Comparison of ENCODE assay signal across 8 cellular contexts in the genomic region with DNA sequence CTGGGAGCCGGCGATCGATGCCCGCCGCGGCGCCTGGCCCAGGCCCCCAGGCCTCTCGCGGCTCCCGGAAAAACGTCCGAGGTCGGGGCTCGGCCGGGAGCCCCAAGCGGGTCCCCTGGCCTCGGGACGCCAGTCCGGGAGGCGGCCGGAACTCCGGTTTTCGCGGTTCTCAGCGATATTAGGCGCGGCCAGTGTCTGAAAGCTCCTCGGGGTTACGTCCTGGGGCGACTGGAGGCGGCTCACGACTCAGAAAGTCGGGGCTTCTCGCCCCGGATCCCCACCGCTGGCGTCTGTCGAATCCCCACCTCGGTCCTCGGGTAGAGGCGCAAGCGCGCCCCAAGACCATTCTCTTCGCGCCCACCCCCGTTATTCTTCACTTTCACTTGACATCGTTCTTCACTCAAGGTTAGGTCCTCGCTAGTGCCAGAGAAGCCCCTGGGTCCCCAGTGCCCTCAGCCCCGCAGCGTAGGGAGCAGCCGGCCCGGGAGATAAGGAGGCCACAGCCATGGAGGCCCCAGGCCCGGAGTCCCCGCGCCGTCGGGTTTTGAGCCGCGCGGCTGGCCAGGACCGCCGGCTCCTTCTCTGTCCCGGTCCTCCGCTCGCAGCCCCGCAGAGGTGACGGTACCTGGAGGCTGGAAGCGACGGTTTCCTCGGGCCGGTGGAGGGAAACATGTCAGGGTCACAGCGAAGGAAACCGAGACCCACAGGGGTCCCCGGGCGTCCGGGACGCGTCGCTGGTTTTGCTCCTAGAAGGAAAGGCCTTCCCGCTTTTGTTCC. TPM values are rescaled to one million over a fixed set of nuclear protein-coding genes. Genes with fewer than 3 reads are reported as not detected.
DNase-seq lines count a peak whose midpoint lies in the region; ATAC-seq and TF ChIP-seq lines count a peak whose summit lies in the region.

No MANE protein-coding gene starts in this region.

- peak; percentile 41 for DNase-seq in CD1c-positive myeloid dendritic cell (ENCODE audit: extremely low spot score)
- peak; percentile 19 for DNase-seq in NCI-H1092 treated with DMSO at 0.1 percent for 48 hours (lab: John Stamatoyannopoulos, UW)
- DNase-seq in activated naive CD8-positive, alpha-beta T cell treated with anti-CD3 and anti-CD28 coated beads for 36 hours = no peak
- DNase-seq in heart right ventricle = peak; percentile 36 to 50
- DNase-seq in posterior cingulate gyrus = peak in 9 of 10 donors; percentile 16 to 90 (median 40)
- DNase-seq in NCI-H446 treated with DMSO at 0.1 percent for 48 hours (lab: John Stamatoyannopoulos, UW) = no peak

- H3K36me3 Mint-ChIP-seq in activated naive CD8-positive, alpha-beta T cell treated with anti-CD3 and anti-CD28 coated beads for 36 hours = peaks cover 10% of the 10 kb centered on the region

- H3K27me3 ChIP-seq in heart right ventricle = peaks cover 0 to 23% (median 0%) of the 10 kb centered on the region in 7 donors

- H3K27ac Mint-ChIP-seq in activated naive CD8-positive, alpha-beta T cell treated with anti-CD3 and anti-CD28 coated beads for 36 hours = peak overlapping the region; percentile 93

- H3K4me1 ChIP-seq in heart right ventricle = peaks cover 0 to 28% (median 12%) of the 10 kb centered on the region in 9 donors

- ATAC-seq in GM21528 (IDR thresholded peaks at IDR 0.05; ENCODE audit: low FRiP score, unreplicated experiment) (peak; percentile 49), heart right ventricle (peak; percentile 59 to 83 (median 67)), HG03196 (IDR thresholded peaks at IDR 0.05; ENCODE audit: unreplicated experiment) (no peak)

- intact Hi-C loops in heart right ventricle (cut with DNase I) = loop anchor here in 8 of 10 donors (1.0 to 10.0 kb wide), 14 partner anchors 22 to 842 kb away; partner anchors contain the start of genes COMMD3 (in 7 of the 8), DNAJC1 (in 5 of the 8), PIP4K2A (in 2 of the 8) and MLLT10 (in 1 of the 8)
- intact Hi-C loops in posterior cingulate gyrus (cut with DNase I) = loop anchor here (2.0 to 10.0 kb wide), 5 partner anchors 24 to 462 kb away; partner anchors contain the start of genes BMI1, DNAJC1 and PIP4K2A

- H3K27ac ChIP-seq in heart right ventricle = peak overlapping the region; percentile 96 to 99 (median 98)

- WGBS in heart right ventricle, 2 donors = 6 to 7% methylated on average over 76 to 80 of the region's 80 CpGs

- no peaks in the 10 kb centered on the region for H3K9me3 ChIP-seq in heart right ventricle

- H3K4me1 Mint-ChIP-seq in activated naive CD8-positive, alpha-beta T cell treated with anti-CD3 and anti-CD28 coated beads for 36 hours = peaks cover 8% of the 10 kb centered on the region

- no peaks in the 10 kb centered on the region for H3K9me3 Mint-ChIP-seq in activated naive CD8-positive, alpha-beta T cell treated with anti-CD3 and anti-CD28 coated beads for 36 hours

- H3K36me3 ChIP-seq in heart right ventricle = no peaks in the 10 kb centered on the region

- peaks cover 39% of the 10 kb centered on the region for H3K27me3 Mint-ChIP-seq in activated naive CD8-positive, alpha-beta T cell treated with anti-CD3 and anti-CD28 coated beads for 36 hours

- TF ChIP-seq CTCF in heart right ventricle (IDR thresholded peaks at IDR 0.05) = no peak

- peak overlapping the region; percentile 84 for H3K4me3 Mint-ChIP-seq in activated naive CD8-positive, alpha-beta T cell treated with anti-CD3 and anti-CD28 coated beads for 36 hours

- H3K4me3 ChIP-seq in heart right ventricle = peak overlapping the region; percentile 43 to 85 (median 76)

RNA-seq across cellular contexts. Expression of gene EBLN1, which starts 35.2 kb away (rescaled TPM):
- total RNA-seq in activated naive CD8-positive, alpha-beta T cell treated with anti-CD3 and anti-CD28 coated beads for 36 hours = not detected
- total RNA-seq in heart right ventricle = not detected
- polyA plus RNA-seq in heart right ventricle = not detected

Comparison
In these comparisons a context has a peak if more than half of its experiments do, and no peak if none do; other contexts are left out.
1. DNase-seq: peak in CD1c-positive myeloid dendritic cell (single experiment), NCI-H1092 treated with DMSO at 0.1 percent for 48 hours (single experiment), heart right ventricle (2 of 2) and posterior cingulate gyrus (9 of 10); none in activated naive CD8-positive, alpha-beta T cell treated with anti-CD3 and anti-CD28 coated beads for 36 hours (single experiment) and NCI-H446 treated with DMSO at 0.1 percent for 48 hours (single experiment).